Comparison of ENCODE assay signal across 23 cellular contexts in genomic region chr7:19327011-19327410, GRCh38.
DNase-seq lines count a peak whose midpoint lies in the region; ATAC-seq and TF ChIP-seq lines count a peak whose summit lies in the region.
"Had no signal": no experiment of that assay in that cellular context is flagged by ENCODE, and none has a peak within 500 bp of the region (broad histone marks: within the 10 kb centered on the region; RNA-seq: fewer than 3 reads in every experiment).

No MANE protein-coding gene starts in this region.

- WGBS in right cardiac atrium: 25% methylated on average over 1 of the region's 1 CpG

- no peak overlapping the region for H3K4me3 ChIP-seq in right cardiac atrium (ENCODE audit: low read length)
- no peak overlapping the region for H3K4me3 ChIP-seq in right atrium auricular region

- H3K27ac ChIP-seq in right cardiac atrium (ENCODE audit: low read length): no peak overlapping the region
- H3K27ac ChIP-seq in right atrium auricular region: no peak overlapping the region
- H3K27ac ChIP-seq: C4-2B, epithelial cell of prostate had no signal

- no peaks in the 10 kb centered on the region for H3K36me3 ChIP-seq in right atrium auricular region

- H3K9me3 Mint-ChIP-seq in WTC11: no peaks in the 10 kb centered on the region
- H3K9me3 Mint-ChIP-seq in effector memory CD8-positive, alpha-beta T cell: peaks cover 2 to 7% of the 10 kb centered on the region in 2 donors

- H3K27me3 Mint-ChIP-seq in WTC11 (ENCODE audit: low read depth): no peaks in the 10 kb centered on the region
- no peaks in the 10 kb centered on the region for H3K27me3 Mint-ChIP-seq in effector memory CD8-positive, alpha-beta T cell
- H3K27me3 Mint-ChIP-seq: naive thymus-derived CD8-positive, alpha-beta T cell; progenitor cell of endocrine pancreas; T-cell had no signal

- ATAC-seq in right cardiac atrium (peak; percentile 55 to 78), HG03460 (IDR thresholded peaks at IDR 0.05; ENCODE audit: unreplicated experiment) (no peak), WTC11 (no peak)
- no peak for ATAC-seq in effector memory CD8-positive, alpha-beta T cell (replicated peaks)
- ATAC-seq: naive thymus-derived CD8-positive, alpha-beta T cell; T-cell had no signal

- no peak overlapping the region for H3K27ac Mint-ChIP-seq in WTC11
- H3K27ac Mint-ChIP-seq in effector memory CD8-positive, alpha-beta T cell: no peak overlapping the region
- H3K27ac Mint-ChIP-seq: naive thymus-derived CD8-positive, alpha-beta T cell; progenitor cell of endocrine pancreas; T-cell had no signal

- TF ChIP-seq POLR2A in erythroblast (IDR thresholded peaks at IDR 0.05; ENCODE audit: low read length): no peak

- no peaks in the 10 kb centered on the region for H3K36me3 Mint-ChIP-seq in WTC11
- H3K36me3 Mint-ChIP-seq in effector memory CD8-positive, alpha-beta T cell (ENCODE audit: insufficient read depth): no peaks in the 10 kb centered on the region
- H3K36me3 Mint-ChIP-seq: naive thymus-derived CD8-positive, alpha-beta T cell; T-cell had no signal

- H3K4me3 Mint-ChIP-seq in WTC11: no peak overlapping the region
- H3K4me3 Mint-ChIP-seq in effector memory CD8-positive, alpha-beta T cell: no peak overlapping the region
- H3K4me3 Mint-ChIP-seq: naive thymus-derived CD8-positive, alpha-beta T cell; T-cell had no signal

- TF ChIP-seq CTCF in right atrium auricular region (IDR thresholded peaks at IDR 0.05) (no peak), WTC11 (IDR thresholded peaks at IDR 0.05) (no peak)

- intact Hi-C loops in right cardiac atrium (cut with DNase I): no loop called here

- H3K27me3 ChIP-seq in right cardiac atrium (ENCODE audit: control insufficient read depth, insufficient read depth) (no peaks in the 10 kb centered on the region), right atrium auricular region (no peaks in the 10 kb centered on the region)

- no peaks in the 10 kb centered on the region for H3K4me1 Mint-ChIP-seq in WTC11
- no peaks in the 10 kb centered on the region for H3K4me1 Mint-ChIP-seq in effector memory CD8-positive, alpha-beta T cell (ENCODE audit: low read depth in 2 of 2)
- H3K4me1 Mint-ChIP-seq: naive thymus-derived CD8-positive, alpha-beta T cell; T-cell had no signal

- CTCF ChIA-PET in WTC11 (lab: Charles Lee): no interaction called here

- POLR2A ChIA-PET in WTC11 (lab: Charles Lee): no interaction called here

- no peaks in the 10 kb centered on the region for H3K9me3 ChIP-seq in right cardiac atrium (ENCODE audit: control insufficient read depth, low read length)
- no peaks in the 10 kb centered on the region for H3K9me3 ChIP-seq in right atrium auricular region

- H3K4me1 ChIP-seq in right cardiac atrium (ENCODE audit: control insufficient read depth, insufficient read depth, low read length) (no peaks in the 10 kb centered on the region), right atrium auricular region (no peaks in the 10 kb centered on the region)

- no peak for DNase-seq in right cardiac atrium
- no peak for DNase-seq in right atrium auricular region (ENCODE audit: low spot score)
- DNase-seq in astrocyte of the hippocampus (ENCODE audit: low read depth, low spot score): peak; percentile 80
- DNase-seq in foreskin melanocyte: peak; percentile 80
- no peak for DNase-seq in erythroblast (lab: John Stamatoyannopoulos, UW)
- no peak for DNase-seq in WTC11 (ENCODE audit: low spot score)
- DNase-seq in effector memory CD8-positive, alpha-beta T cell: no peak
- DNase-seq: ACHN; activated CD4-positive, alpha-beta T cell treated with anti-CD3 and anti-CD28 coated beads, Interleukin-2, amount 50 U/mL, for 1 hour; activated naive CD4-positive, alpha-beta T cell; activated T-cell treated with anti-CD3 and anti-CD28 coated beads for 4 hours; anterior cingulate cortex; cortex of kidney; DMS53; Kasumi-1; naive thymus-derived CD8-positive, alpha-beta T cell; NCI-H1417 treated with DMSO at 0.1 percent for 48 hours; RPMI8226; T-cell had no signal

TF ChIP-seq in WTC11, 78 proteins besides CTCF, POLR2A, EP300 and RAD21 (continues in another document):
- TF ChIP-seq ELF4 (CRISPR knock-in tag; IDR thresholded peaks at IDR 0.05; ENCODE audit: low read depth): no peak
- TF ChIP-seq MAX (CRISPR knock-in tag; IDR thresholded peaks at IDR 0.05): no peak
- no peak for TF ChIP-seq HMGA2 (CRISPR knock-in tag; IDR thresholded peaks at IDR 0.05)
- TF ChIP-seq ZNF138 (CRISPR knock-in tag; conservative IDR thresholded peaks at IDR 0.05): no peak
- no peak for TF ChIP-seq PREB (CRISPR knock-in tag; IDR thresholded peaks at IDR 0.05; ENCODE audit: borderline replicate concordance)
- TF ChIP-seq ZNF416 (CRISPR knock-in tag; IDR thresholded peaks at IDR 0.05): no peak
- TF ChIP-seq GTF2I (CRISPR knock-in tag; conservative IDR thresholded peaks at IDR 0.05): no peak
- TF ChIP-seq, protein P1, sequence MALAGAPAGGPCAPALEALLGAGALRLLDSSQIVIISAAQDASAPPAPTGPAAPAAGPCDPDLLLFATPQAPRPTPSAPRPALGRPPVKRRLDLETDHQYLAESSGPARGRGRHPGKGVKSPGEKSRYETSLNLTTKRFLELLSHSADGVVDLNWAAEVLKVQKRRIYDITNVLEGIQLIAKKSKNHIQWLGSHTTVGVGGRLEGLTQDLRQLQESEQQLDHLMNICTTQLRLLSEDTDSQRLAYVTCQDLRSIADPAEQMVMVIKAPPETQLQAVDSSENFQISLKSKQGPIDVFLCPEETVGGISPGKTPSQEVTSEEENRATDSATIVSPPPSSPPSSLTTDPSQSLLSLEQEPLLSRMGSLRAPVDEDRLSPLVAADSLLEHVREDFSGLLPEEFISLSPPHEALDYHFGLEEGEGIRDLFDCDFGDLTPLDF (CRISPR knock-in tag; IDR thresholded peaks at IDR 0.05): no peak
- TF ChIP-seq, protein P2, sequence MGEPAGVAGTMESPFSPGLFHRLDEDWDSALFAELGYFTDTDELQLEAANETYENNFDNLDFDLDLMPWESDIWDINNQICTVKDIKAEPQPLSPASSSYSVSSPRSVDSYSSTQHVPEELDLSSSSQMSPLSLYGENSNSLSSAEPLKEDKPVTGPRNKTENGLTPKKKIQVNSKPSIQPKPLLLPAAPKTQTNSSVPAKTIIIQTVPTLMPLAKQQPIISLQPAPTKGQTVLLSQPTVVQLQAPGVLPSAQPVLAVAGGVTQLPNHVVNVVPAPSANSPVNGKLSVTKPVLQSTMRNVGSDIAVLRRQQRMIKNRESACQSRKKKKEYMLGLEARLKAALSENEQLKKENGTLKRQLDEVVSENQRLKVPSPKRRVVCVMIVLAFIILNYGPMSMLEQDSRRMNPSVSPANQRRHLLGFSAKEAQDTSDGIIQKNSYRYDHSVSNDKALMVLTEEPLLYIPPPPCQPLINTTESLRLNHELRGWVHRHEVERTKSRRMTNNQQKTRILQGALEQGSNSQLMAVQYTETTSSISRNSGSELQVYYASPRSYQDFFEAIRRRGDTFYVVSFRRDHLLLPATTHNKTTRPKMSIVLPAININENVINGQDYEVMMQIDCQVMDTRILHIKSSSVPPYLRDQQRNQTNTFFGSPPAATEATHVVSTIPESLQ (CRISPR knock-in tag; IDR thresholded peaks at IDR 0.05): no peak
- TF ChIP-seq ERG (CRISPR knock-in tag; IDR thresholded peaks at IDR 0.05): no peak
- no peak for TF ChIP-seq NR1H2 (CRISPR knock-in tag; IDR thresholded peaks at IDR 0.05)
- TF ChIP-seq, protein P3, sequence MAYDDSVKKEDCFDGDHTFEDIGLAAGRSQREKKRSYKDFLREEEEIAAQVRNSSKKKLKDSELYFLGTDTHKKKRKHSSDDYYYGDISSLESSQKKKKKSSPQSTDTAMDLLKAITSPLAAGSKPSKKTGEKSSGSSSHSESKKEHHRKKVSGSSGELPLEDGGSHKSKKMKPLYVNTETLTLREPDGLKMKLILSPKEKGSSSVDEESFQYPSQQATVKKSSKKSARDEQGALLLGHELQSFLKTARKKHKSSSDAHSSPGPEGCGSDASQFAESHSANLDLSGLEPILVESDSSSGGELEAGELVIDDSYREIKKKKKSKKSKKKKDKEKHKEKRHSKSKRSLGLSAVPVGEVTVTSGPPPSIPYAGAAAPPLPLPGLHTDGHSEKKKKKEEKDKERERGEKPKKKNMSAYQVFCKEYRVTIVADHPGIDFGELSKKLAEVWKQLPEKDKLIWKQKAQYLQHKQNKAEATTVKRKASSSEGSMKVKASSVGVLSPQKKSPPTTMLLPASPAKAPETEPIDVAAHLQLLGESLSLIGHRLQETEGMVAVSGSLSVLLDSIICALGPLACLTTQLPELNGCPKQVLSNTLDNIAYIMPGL (CRISPR knock-in tag; IDR thresholded peaks at IDR 0.05): no peak
- no peak for TF ChIP-seq ESRRA (CRISPR knock-in tag; IDR thresholded peaks at IDR 0.05; ENCODE audit: borderline replicate concordance)
- TF ChIP-seq CREB1 (CRISPR knock-in tag; IDR thresholded peaks at IDR 0.05): no peak
- no peak for TF ChIP-seq NFYB (CRISPR knock-in tag; conservative IDR thresholded peaks at IDR 0.05; ENCODE audit: low read depth)
- TF ChIP-seq IRF2 (CRISPR knock-in tag; IDR thresholded peaks at IDR 0.05; ENCODE audit: borderline replicate concordance, low read depth): no peak

Comparison
In these comparisons a context has a peak if more than half of its experiments do, and no peak if none do; other contexts are left out.
1. ATAC-seq: peak in right cardiac atrium (2 of 2); none in HG03460 (single experiment), WTC11 (single experiment) and effector memory CD8-positive, alpha-beta T cell (single experiment).
2. DNase-seq: peak in astrocyte of the hippocampus (single experiment) and foreskin melanocyte (single experiment); none in right cardiac atrium (0 of 3), right atrium auricular region (single experiment), erythroblast (0 of 2), WTC11 (single experiment) and effector memory CD8-positive, alpha-beta T cell (0 of 3).